In genomic region chr9:129610193-129610472, GRCh38 we compare ENCODE assay signal across 9 cellular contexts. TPM values are rescaled to one million over a fixed set of nuclear protein-coding genes. Genes with fewer than 3 reads are reported as not detected.
A peak's percentile ranks its signal among the peaks of the same experiment; 100 is the strongest.
DNase-seq lines count a peak whose midpoint lies in the region; ATAC-seq and TF ChIP-seq lines count a peak whose summit lies in the region.
"Had no signal": no experiment of that assay in that cellular context is flagged by ENCODE, and none has a peak within 500 bp of the region (broad histone marks: within the 10 kb centered on the region; RNA-seq: fewer than 3 reads in every experiment).

No MANE protein-coding gene starts in this region.

- H3K4me1 ChIP-seq in stomach: peaks cover 37 to 68% (median 58%) of the 10 kb centered on the region in 4 donors

- TF ChIP-seq EP300 in stomach (IDR thresholded peaks at IDR 0.05): no peak

- peak overlapping the region; percentile 88 for H3K4me3 Mint-ChIP-seq in HFFc6
- H3K4me3 Mint-ChIP-seq in activated naive CD8-positive, alpha-beta T cell treated with anti-CD3 and anti-CD28 coated beads, Interleukin-2, amount 10 ng/mL, durations not matched to agents 7 days and 5 days: peak overlapping the region; percentile 78

- H3K27ac Mint-ChIP-seq in HFFc6: peak overlapping the region; percentile 80; the same call in 1 of the 2 replicates
- no peak overlapping the region for H3K27ac Mint-ChIP-seq in activated naive CD8-positive, alpha-beta T cell treated with anti-CD3 and anti-CD28 coated beads, Interleukin-2, amount 10 ng/mL, durations not matched to agents 7 days and 5 days

- no peak for DNase-seq in HFFc6
- DNase-seq in activated naive CD8-positive, alpha-beta T cell treated with anti-CD3 and anti-CD28 coated beads, Interleukin-2, amount 10 ng/mL, durations not matched to agents 7 days and 5 days: no peak
- no peak for DNase-seq in stomach
- DNase-seq in activated CD8-positive, alpha-beta memory T cell treated with anti-CD3 and anti-CD28 coated beads, Interleukin-2, amount 50 U/mL, for 48 hours: no peak
- DNase-seq in NCI-H2227 treated with DMSO at 0.1 percent for 48 hours (lab: John Stamatoyannopoulos, UW): no peak
- DNase-seq in NCI-H1092 (lab: John Stamatoyannopoulos, UW): no peak
- DNase-seq: occipital lobe had no signal

- no peak for TF ChIP-seq POLR2A in stomach (IDR thresholded peaks at IDR 0.05)

- ATAC-seq in activated naive CD8-positive, alpha-beta T cell treated with anti-CD3 and anti-CD28 coated beads, Interleukin-2, amount 10 ng/mL, durations not matched to agents 7 days and 5 days (ENCODE audit: low read depth): no peak
- ATAC-seq in GM18511 (IDR thresholded peaks at IDR 0.05; ENCODE audit: unreplicated experiment): no peak

- TF ChIP-seq CTCF in HFFc6 (IDR thresholded peaks at IDR 0.05) (no peak), stomach (IDR thresholded peaks at IDR 0.05) (no peak)

- intact Hi-C loops in stomach (cut with DNase I; ENCODE audit: low total_unique reads): loop anchor here (5.0 kb wide), 1 partner anchor 473 kb away; no protein-coding TSS in a partner anchor

- H3K27ac ChIP-seq in stomach: peak overlapping the region; percentile 89 to 98 (median 94)

- no peaks in the 10 kb centered on the region for H3K9me3 Mint-ChIP-seq in HFFc6
- H3K9me3 Mint-ChIP-seq in activated naive CD8-positive, alpha-beta T cell treated with anti-CD3 and anti-CD28 coated beads, Interleukin-2, amount 10 ng/mL, durations not matched to agents 7 days and 5 days: no peaks in the 10 kb centered on the region

- H3K36me3 ChIP-seq in stomach: no peaks in the 10 kb centered on the region

- peaks cover 33% of the 10 kb centered on the region for H3K4me1 Mint-ChIP-seq in HFFc6 (ENCODE audit: low read depth)
- peaks cover 25% of the 10 kb centered on the region for H3K4me1 Mint-ChIP-seq in activated naive CD8-positive, alpha-beta T cell treated with anti-CD3 and anti-CD28 coated beads, Interleukin-2, amount 10 ng/mL, durations not matched to agents 7 days and 5 days

- POLR2A ChIA-PET in activated naive CD8-positive, alpha-beta T cell treated with anti-CD3 and anti-CD28 coated beads, Interleukin-2, amount 10 ng/mL, durations not matched to agents 7 days and 5 days (lab: Charles Lee): interaction anchor here (1.4 kb wide), 1 partner anchor 289 kb away, joined by 3 read pairs; no protein-coding TSS in a partner anchor

- H3K36me3 Mint-ChIP-seq in HFFc6 (ENCODE audit: low read depth): no peaks in the 10 kb centered on the region
- no peaks in the 10 kb centered on the region for H3K36me3 Mint-ChIP-seq in activated naive CD8-positive, alpha-beta T cell treated with anti-CD3 and anti-CD28 coated beads, Interleukin-2, amount 10 ng/mL, durations not matched to agents 7 days and 5 days

- 0 to 3% (median 0%) methylated on average over 1 to 24 of the region's 24 CpGs for WGBS in stomach, 5 donors

- H3K9me3 ChIP-seq in iPS-18c (ENCODE audit: control insufficient read depth, insufficient read depth, low read length) (peaks cover under 1% of the 10 kb centered on the region), stomach (no peaks in the 10 kb centered on the region)

- no peaks in the 10 kb centered on the region for H3K27me3 ChIP-seq in stomach

- no peaks in the 10 kb centered on the region; the same call in 1 of the 2 replicates for H3K27me3 Mint-ChIP-seq in HFFc6 (ENCODE audit: insufficient read depth)
- H3K27me3 Mint-ChIP-seq in activated naive CD8-positive, alpha-beta T cell treated with anti-CD3 and anti-CD28 coated beads, Interleukin-2, amount 10 ng/mL, durations not matched to agents 7 days and 5 days: peaks cover 2% of the 10 kb centered on the region

- H3K4me3 ChIP-seq in iPS-18c (ENCODE audit: insufficient read depth, low read depth, low read length) (peak overlapping the region; percentile 50), stomach (peak overlapping the region; percentile 65 to 69 (median 66))

RNA-seq across cellular contexts. Expression of gene C9orf50, which starts 10.8 kb away (rescaled TPM):
- total RNA-seq in HFFc6 (2021; fragmentation: NEBNext Ultra II Directional; extraction: Animal tissue kit (Norgen Biotek cat#: 25700)): under 1 TPM in 2 of 6 experiments, not detected in 4; 0.14 to 0.20 TPM
- not detected for total RNA-seq in activated naive CD8-positive, alpha-beta T cell treated with anti-CD3 and anti-CD28 coated beads, Interleukin-2, amount 10 ng/mL, durations not matched to agents 7 days and 5 days
- total RNA-seq in stomach: not detected
- polyA plus RNA-seq in stomach: under 1 TPM in 1 of 3 donors, not detected in 2; 0.13 TPM
- total RNA-seq: occipital lobe had no signal

RNA-seq across cellular contexts. Expression of gene NTMT1, which starts 15.8 kb away (rescaled TPM):
- 10 to 100 TPM; 81.6 to 90.0 (median 87.7) TPM for total RNA-seq in HFFc6 (2021; fragmentation: NEBNext Ultra II Directional; extraction: Animal tissue kit (Norgen Biotek cat#: 25700))
- total RNA-seq in activated naive CD8-positive, alpha-beta T cell treated with anti-CD3 and anti-CD28 coated beads, Interleukin-2, amount 10 ng/mL, durations not matched to agents 7 days and 5 days: 10 to 100 TPM; 30.1 to 34.9 TPM
- 10 to 100 TPM in 4 of 5 donors, 1 to 10 TPM in 1; 1.7 to 29.8 (median 16.1) TPM for total RNA-seq in stomach
- 10 to 100 TPM; 40.2 to 68.4 (median 45.8) TPM for polyA plus RNA-seq in stomach

RNA-seq across cellular contexts. Expression of gene ASB6, which starts 31.8 kb away (rescaled TPM):
- 10 to 100 TPM; 28.9 to 33.1 (median 30.6) TPM for total RNA-seq in HFFc6 (2021; fragmentation: NEBNext Ultra II Directional; extraction: Animal tissue kit (Norgen Biotek cat#: 25700))
- total RNA-seq in activated naive CD8-positive, alpha-beta T cell treated with anti-CD3 and anti-CD28 coated beads, Interleukin-2, amount 10 ng/mL, durations not matched to agents 7 days and 5 days: 10 to 100 TPM; 27.8 to 29.0 TPM
- total RNA-seq in stomach: 10 to 100 TPM in 4 of 5 donors, 1 to 10 TPM in 1; 7.5 to 35.6 (median 18.1) TPM
- 10 to 100 TPM in 2 of 3 donors, 1 to 10 TPM in 1; 9.6 to 12.6 (median 10.3) TPM for polyA plus RNA-seq in stomach

RNA-seq across cellular contexts. Expression of gene PRRX2, which starts 55.3 kb away (rescaled TPM):
- 100 to 1,000 TPM in 4 of 6 experiments, 10 to 100 TPM in 2; 34.0 to 113 (median 102) TPM for total RNA-seq in HFFc6 (2021; fragmentation: NEBNext Ultra II Directional; extraction: Animal tissue kit (Norgen Biotek cat#: 25700))
- not detected for total RNA-seq in activated naive CD8-positive, alpha-beta T cell treated with anti-CD3 and anti-CD28 coated beads, Interleukin-2, amount 10 ng/mL, durations not matched to agents 7 days and 5 days
- total RNA-seq in stomach: 1 to 10 TPM in 2 of 5 donors, under 1 TPM in 1, not detected in 2; 0.87 to 2.6 (median 1.7) TPM
- 1 to 10 TPM; 3.3 to 8.4 (median 6.7) TPM for polyA plus RNA-seq in stomach
